In genomic region chr2:46866770-46867246, GRCh38 we compare ENCODE assay signal across 11 cellular contexts. TPM values are rescaled to one million over a fixed set of nuclear protein-coding genes. Genes with fewer than 3 reads are reported as not detected.
DNase-seq lines count a peak whose midpoint lies in the region; ATAC-seq and TF ChIP-seq lines count a peak whose summit lies in the region.
"Had no signal": no experiment of that assay in that cellular context is flagged by ENCODE, and none has a peak within 500 bp of the region (broad histone marks: within the 10 kb centered on the region; RNA-seq: fewer than 3 reads in every experiment).

No MANE protein-coding gene starts in this region.

- TF ChIP-seq POLR2A in erythroblast (IDR thresholded peaks at IDR 0.05; ENCODE audit: low read length): no peak

- H3K36me3 ChIP-seq in rectal smooth muscle tissue (ENCODE audit: control insufficient read depth, insufficient read depth, low read length): no peaks in the 10 kb centered on the region

- H3K27me3 ChIP-seq in rectal smooth muscle tissue (ENCODE audit: control insufficient read depth, insufficient read depth, low read length): no peaks in the 10 kb centered on the region

- H3K4me1 ChIP-seq in rectal smooth muscle tissue (ENCODE audit: control insufficient read depth, insufficient read depth, low read length): peaks cover 2% of the 10 kb centered on the region

- H3K4me3 ChIP-seq in cardiac fibroblast (replicated peaks in 1 of 2; ENCODE audit: low read depth in 2 of 2, low read length in 2 of 2): no peak overlapping the region
- no peak overlapping the region for H3K4me3 ChIP-seq in rectal smooth muscle tissue (ENCODE audit: low read length)

- no peak overlapping the region for H3K27ac ChIP-seq in rectal smooth muscle tissue (ENCODE audit: low read depth, low read length)

- H3K9ac ChIP-seq in rectal smooth muscle tissue (ENCODE audit: low read length): peak overlapping the region; percentile 21

- DNase-seq in GDM1 (lab: John Stamatoyannopoulos, UW) (peak; percentile 64), cardiac fibroblast (ENCODE audit: low read depth in 2 of 2) (peak; percentile 67 to 70), left lobe of liver (ENCODE audit: low spot score) (peak; percentile 66), erythroblast (lab: John Stamatoyannopoulos, UW) (no peak), DMS 273 (lab: John Stamatoyannopoulos, UW; ENCODE audit: unreplicated experiment) (no peak), activated gamma-delta T cell treated with Interleukin-2 at 50 U/mL for 16 hours (no peak), AML-193 (lab: John Stamatoyannopoulos, UW) (no peak)
- DNase-seq: activated B cell treated with CpG ODN at 0.5 μM for 24 hours; activated T-cell treated with anti-CD3 and anti-CD28 coated beads, Interleukin-2, amount 50 U/mL, for 24 hours; natural killer cell had no signal

- TF ChIP-seq CTCF in cardiac fibroblast (IDR thresholded peaks at IDR 0.05; ENCODE audit: low read depth, low read length): no peak

- ATAC-seq in left lobe of liver: peak; percentile 83
- ATAC-seq: natural killer cell had no signal

RNA-seq across cellular contexts. Expression of gene MCFD2, which starts 48.8 kb away (rescaled TPM):
- total RNA-seq in left lobe of liver: 161 TPM

Comparison
In these comparisons a context has a peak if more than half of its experiments do, and no peak if none do; other contexts are left out.
1. DNase-seq: peak in GDM1 (single experiment), cardiac fibroblast (2 of 2) and left lobe of liver (single experiment); none in erythroblast (0 of 2), DMS 273 (single experiment), activated gamma-delta T cell treated with Interleukin-2 at 50 U/mL for 16 hours (single experiment) and AML-193 (0 of 2).